1 cellular context compared by ENCODE assay signal in the genomic region with DNA sequence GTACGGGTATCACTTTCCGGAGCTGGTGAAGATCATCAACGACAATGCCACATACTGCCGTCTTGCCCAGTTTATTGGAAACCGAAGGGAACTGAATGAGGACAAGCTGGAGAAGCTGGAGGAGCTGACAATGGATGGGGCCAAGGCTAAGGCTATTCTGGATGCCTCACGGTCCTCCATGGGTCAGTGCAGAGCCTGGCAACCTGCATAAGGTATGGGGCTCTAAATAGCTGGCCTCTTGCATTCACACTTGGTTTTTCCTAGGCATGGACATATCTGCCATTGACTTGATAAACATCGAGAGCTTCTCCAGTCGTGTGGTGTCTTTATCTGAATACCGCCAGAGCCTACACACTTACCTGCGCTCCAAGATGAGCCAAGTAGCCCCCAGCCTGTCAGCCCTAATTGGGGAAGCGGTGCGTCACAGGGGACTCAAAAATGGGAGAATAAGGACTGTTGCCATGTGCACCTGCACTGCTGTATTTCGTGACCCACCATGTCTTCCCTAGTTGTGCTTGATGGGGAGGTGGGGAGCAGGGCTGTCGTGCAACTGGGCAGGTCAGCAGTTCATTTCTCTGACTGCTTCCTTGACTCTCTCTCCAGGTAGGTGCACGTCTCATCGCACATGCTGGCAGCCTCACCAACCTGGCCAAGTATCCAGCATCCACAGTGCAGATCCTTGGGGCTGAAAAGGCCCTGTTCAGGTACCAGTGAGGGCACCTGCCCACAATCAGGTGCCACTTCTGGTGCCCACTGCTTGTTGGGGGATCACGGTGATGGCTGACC.
TF ChIP-seq lines count a peak whose summit lies in the region.

No MANE protein-coding gene starts in this region.

TF ChIP-seq in IMR-90, 13 proteins besides CTCF, POLR2A, EP300 and RAD21:
- TF ChIP-seq ELK1 (IDR thresholded peaks at IDR 0.05; ENCODE audit: borderline replicate concordance, low read depth, low read length), result no peak
- TF ChIP-seq CHD1 (IDR thresholded peaks at IDR 0.05; ENCODE audit: low read depth, low read length), result no peak
- no peak for TF ChIP-seq RCOR1 (IDR thresholded peaks at IDR 0.05; ENCODE audit: insufficient replicate concordance, low read length)
- TF ChIP-seq, protein P1, sequence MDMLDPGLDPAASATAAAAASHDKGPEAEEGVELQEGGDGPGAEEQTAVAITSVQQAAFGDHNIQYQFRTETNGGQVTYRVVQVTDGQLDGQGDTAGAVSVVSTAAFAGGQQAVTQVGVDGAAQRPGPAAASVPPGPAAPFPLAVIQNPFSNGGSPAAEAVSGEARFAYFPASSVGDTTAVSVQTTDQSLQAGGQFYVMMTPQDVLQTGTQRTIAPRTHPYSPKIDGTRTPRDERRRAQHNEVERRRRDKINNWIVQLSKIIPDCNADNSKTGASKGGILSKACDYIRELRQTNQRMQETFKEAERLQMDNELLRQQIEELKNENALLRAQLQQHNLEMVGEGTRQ (IDR thresholded peaks at IDR 0.05; ENCODE audit: low read depth, low read length), result no peak
